8 cellular contexts compared by ENCODE assay signal in the genomic region with DNA sequence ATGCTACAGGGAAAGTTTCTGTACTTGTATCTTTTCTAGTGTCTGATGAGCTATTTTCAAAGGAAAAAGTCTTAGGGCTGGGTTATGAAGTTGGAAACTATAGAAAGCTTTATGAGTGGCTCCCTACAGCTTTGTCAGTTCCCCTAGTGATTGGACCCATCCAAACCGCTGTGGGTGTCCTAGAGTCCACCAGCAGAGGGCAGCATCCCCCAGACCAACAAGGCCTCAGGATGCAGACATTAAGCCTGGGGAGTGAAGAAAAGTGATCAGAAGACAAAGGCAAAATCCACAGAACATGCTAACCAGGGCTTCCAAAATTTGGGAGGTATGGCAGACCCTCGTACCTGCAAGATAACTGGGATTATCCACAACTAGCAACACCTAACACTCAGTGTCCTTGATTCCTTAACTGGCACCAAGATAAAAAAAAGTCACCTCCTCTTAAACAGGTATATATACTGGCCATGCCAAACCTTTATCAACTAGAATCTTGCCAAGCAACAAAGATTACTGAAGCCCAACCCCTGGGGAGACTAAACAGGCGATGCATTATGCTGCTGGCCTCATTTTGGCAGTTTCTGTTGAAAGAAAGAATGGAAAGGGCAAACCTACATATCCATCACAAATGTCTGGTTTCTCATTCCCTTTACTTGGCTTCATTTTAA.
DNase-seq lines count a peak whose midpoint lies in the region; ATAC-seq and TF ChIP-seq lines count a peak whose summit lies in the region.

No MANE protein-coding gene starts in this region.

- WGBS in mesenchymal stem cell, result 13% methylated on average over 3 of the region's 3 CpGs

- H4K91ac ChIP-seq in mesenchymal stem cell (ENCODE audit: low read length), result no peak overlapping the region

- H3K27me3 ChIP-seq in mesenchymal stem cell (ENCODE audit: control insufficient read depth in 1 of 2, insufficient read depth in 1 of 2, low read length in 2 of 2), result peaks cover 0 to 4% of the 10 kb centered on the region in 2 experiments

- no peak overlapping the region for H2BK15ac ChIP-seq in mesenchymal stem cell (ENCODE audit: low read depth, poor library complexity, severe bottlenecking)

- no peaks in the 10 kb centered on the region for H3K27me3 Mint-ChIP-seq in Calu3 (ENCODE audit: unreplicated experiment)
- H3K27me3 Mint-ChIP-seq in activated CD8-positive, alpha-beta T cell treated with anti-CD3 and anti-CD28 coated beads, Interleukin-2, amount 10 ng/mL, durations not matched to agents 7 days and 5 days (ENCODE audit: low read depth), result peaks cover 11% of the 10 kb centered on the region
- peaks cover 0 to 25% of the 10 kb centered on the region in 2 donors for H3K27me3 Mint-ChIP-seq in effector memory CD8-positive, alpha-beta T cell

- no peak overlapping the region for H2BK120ac ChIP-seq in mesenchymal stem cell (ENCODE audit: low read depth, low read length)

- H3K9ac ChIP-seq in mesenchymal stem cell (ENCODE audit: low read length), result no peak overlapping the region

- peak overlapping the region; percentile 76 for H3K27ac ChIP-seq in mesenchymal stem cell (ENCODE audit: low read length, poor library complexity, severe bottlenecking)

- peaks cover 6% of the 10 kb centered on the region for H3K36me3 Mint-ChIP-seq in Calu3 (ENCODE audit: insufficient read depth, unreplicated experiment)
- no peaks in the 10 kb centered on the region for H3K36me3 Mint-ChIP-seq in activated CD8-positive, alpha-beta T cell treated with anti-CD3 and anti-CD28 coated beads, Interleukin-2, amount 10 ng/mL, durations not matched to agents 7 days and 5 days (ENCODE audit: low read depth)
- no peaks in the 10 kb centered on the region for H3K36me3 Mint-ChIP-seq in effector memory CD8-positive, alpha-beta T cell (ENCODE audit: insufficient read depth)

- no TSS peak for BruUV-seq in Calu3 (replicated peaks; lab: Mats Ljungman, UMichigan)

- no peak overlapping the region for H4K8ac ChIP-seq in mesenchymal stem cell (ENCODE audit: low read length)

- H3K4me1 ChIP-seq in mesenchymal stem cell (ENCODE audit: control insufficient read depth, insufficient read depth, low read depth, low read length), result peaks cover 10% of the 10 kb centered on the region

- H2BK5ac ChIP-seq in mesenchymal stem cell (ENCODE audit: low read depth, low read length, poor library complexity, severe bottlenecking), result peak overlapping the region; percentile 1

- H3K14ac ChIP-seq in mesenchymal stem cell (ENCODE audit: low read length in 2 of 2), result no peak overlapping the region

- no peaks in the 10 kb centered on the region for H3K79me1 ChIP-seq in mesenchymal stem cell (replicated peaks; ENCODE audit: low read length, poor library complexity, severe bottlenecking)

- no peak overlapping the region for H3K4me3 ChIP-seq in mesenchymal stem cell (ENCODE audit: insufficient read depth in 1 of 2, low read depth in 1 of 2, low read length in 2 of 2)

- no peak overlapping the region for H2AFZ ChIP-seq in mesenchymal stem cell (ENCODE audit: low read depth, low read length)

- no peak overlapping the region for H3K18ac ChIP-seq in mesenchymal stem cell (ENCODE audit: low read depth in 1 of 2, low read length in 2 of 2)

- no peaks in the 10 kb centered on the region for H3K9me3 Mint-ChIP-seq in Calu3 (ENCODE audit: low read depth, unreplicated experiment)
- no peaks in the 10 kb centered on the region for H3K9me3 Mint-ChIP-seq in activated CD8-positive, alpha-beta T cell treated with anti-CD3 and anti-CD28 coated beads, Interleukin-2, amount 10 ng/mL, durations not matched to agents 7 days and 5 days (ENCODE audit: insufficient read depth)
- H3K9me3 Mint-ChIP-seq in effector memory CD8-positive, alpha-beta T cell, result no peaks in the 10 kb centered on the region

- peak overlapping the region; percentile 79 for H2AK5ac ChIP-seq in mesenchymal stem cell (ENCODE audit: low read length, severe bottlenecking)

- DNase-seq in Calu3 (peak; percentile 79), NCI-H748 treated with DMSO at 0.1 percent for 48 hours (lab: John Stamatoyannopoulos, UW) (peak; percentile 38), mesenchymal stem cell (peak; percentile 77)
- peak; percentile 83 for DNase-seq in activated CD8-positive, alpha-beta T cell treated with anti-CD3 and anti-CD28 coated beads, Interleukin-2, amount 10 ng/mL, durations not matched to agents 7 days and 5 days
- peak; percentile 50 to 74 (median 63) for DNase-seq in effector memory CD8-positive, alpha-beta T cell
- DNase-seq in stimulated activated CD8-positive, alpha-beta memory T cell treated with anti-CD3 and anti-CD28 coated beads, Interleukin-2, amount 100 ng/mL, for 1 hour (ENCODE audit: low read depth in 2 of 2), result peak; percentile 50 to 54

- no peak overlapping the region for H3K23ac ChIP-seq in mesenchymal stem cell (ENCODE audit: low read length in 2 of 2)

- H3K27ac Mint-ChIP-seq in Calu3 (ENCODE audit: unreplicated experiment), result peak overlapping the region; percentile 72
- no peak overlapping the region for H3K27ac Mint-ChIP-seq in activated CD8-positive, alpha-beta T cell treated with anti-CD3 and anti-CD28 coated beads, Interleukin-2, amount 10 ng/mL, durations not matched to agents 7 days and 5 days
- peak overlapping the region in 1 of 2 donors; percentile 65 for H3K27ac Mint-ChIP-seq in effector memory CD8-positive, alpha-beta T cell

- ATAC-seq in HG02798 (IDR thresholded peaks at IDR 0.05; ENCODE audit: poor library complexity, unreplicated experiment) (peak; percentile 59), HG03432 (IDR thresholded peaks at IDR 0.05; ENCODE audit: unreplicated experiment) (no peak)
- ATAC-seq in activated CD8-positive, alpha-beta T cell treated with anti-CD3 and anti-CD28 coated beads, Interleukin-2, amount 10 ng/mL, durations not matched to agents 7 days and 5 days, result peak; percentile 89
- peak; percentile 75 for ATAC-seq in effector memory CD8-positive, alpha-beta T cell (replicated peaks)

- H3K4ac ChIP-seq in mesenchymal stem cell (ENCODE audit: low read depth in 1 of 2, low read length in 2 of 2), result no peak overlapping the region

- H3K4me2 ChIP-seq in mesenchymal stem cell (ENCODE audit: low read length, poor library complexity, severe bottlenecking), result no peak overlapping the region

- no peak overlapping the region for H2BK12ac ChIP-seq in mesenchymal stem cell (ENCODE audit: low read length in 2 of 2)

- intact Hi-C loops in Calu3 (cut with micrococcal nuclease; ENCODE audit: unreplicated experiment), result loop anchor here (1.0 to 5.0 kb wide), 5 partner anchors 47 to 150 kb away; no protein-coding TSS in a partner anchor

- peak overlapping the region; percentile 48 for H3K4me3 Mint-ChIP-seq in Calu3 (ENCODE audit: low read depth, unreplicated experiment)
- no peak overlapping the region for H3K4me3 Mint-ChIP-seq in activated CD8-positive, alpha-beta T cell treated with anti-CD3 and anti-CD28 coated beads, Interleukin-2, amount 10 ng/mL, durations not matched to agents 7 days and 5 days
- H3K4me3 Mint-ChIP-seq in effector memory CD8-positive, alpha-beta T cell, result peak overlapping the region; percentile 19 to 21

- no peaks in the 10 kb centered on the region for H3K36me3 ChIP-seq in mesenchymal stem cell (ENCODE audit: control insufficient read depth in 1 of 2, insufficient read depth in 2 of 2, low read depth in 1 of 2, low read length in 2 of 2)

- peaks cover 23% of the 10 kb centered on the region for H3K4me1 Mint-ChIP-seq in Calu3 (ENCODE audit: low read depth, unreplicated experiment)
- H3K4me1 Mint-ChIP-seq in activated CD8-positive, alpha-beta T cell treated with anti-CD3 and anti-CD28 coated beads, Interleukin-2, amount 10 ng/mL, durations not matched to agents 7 days and 5 days (ENCODE audit: low read depth), result no peaks in the 10 kb centered on the region
- peaks cover 0 to 8% of the 10 kb centered on the region in 2 donors for H3K4me1 Mint-ChIP-seq in effector memory CD8-positive, alpha-beta T cell (ENCODE audit: low read depth in 2 of 2)

- TF ChIP-seq CTCF in Calu3 (IDR thresholded peaks at IDR 0.05; ENCODE audit: unreplicated experiment), result peak; percentile 81

- POLR2A ChIA-PET in activated CD8-positive, alpha-beta T cell treated with anti-CD3 and anti-CD28 coated beads, Interleukin-2, amount 10 ng/mL, durations not matched to agents 7 days and 5 days (lab: Charles Lee), result no interaction called here

- no peaks in the 10 kb centered on the region for H3K9me3 ChIP-seq in mesenchymal stem cell (ENCODE audit: control insufficient read depth, low read length)

- CTCF ChIA-PET in Calu3 (lab: Charles Lee), result interaction anchor here (0.6 to 2.6 kb wide), 15 partner anchors 27 to 152 kb away, joined by 3 to 33 read pairs (median 6); no protein-coding TSS in a partner anchor
- CTCF ChIA-PET in activated CD8-positive, alpha-beta T cell treated with anti-CD3 and anti-CD28 coated beads, Interleukin-2, amount 10 ng/mL, durations not matched to agents 7 days and 5 days (lab: Charles Lee), result interaction anchor here (0.6 to 5.7 kb wide), 65 partner anchors 9 to 316 kb away, joined by 3 to 95 read pairs (median 4); a partner anchor contains a TSS
